18 cellular contexts compared by ENCODE assay signal in genomic region chr7:25615603-25616002, GRCh38.
DNase-seq lines count a peak whose midpoint lies in the region; ATAC-seq and TF ChIP-seq lines count a peak whose summit lies in the region.
"Had no signal": no experiment of that assay in that cellular context is flagged by ENCODE, and none has a peak within 500 bp of the region (broad histone marks: within the 10 kb centered on the region; RNA-seq: fewer than 3 reads in every experiment).

No MANE protein-coding gene starts in this region.

- DNase-seq in NOMO-1 treated with DMSO at 0.1 percent for 48 hours (lab: John Stamatoyannopoulos, UW; ENCODE audit: unreplicated experiment) (peak; percentile 10), NOMO-1 treated with dmso at 0.1 percent for 144 hours (lab: John Stamatoyannopoulos, UW; ENCODE audit: unreplicated experiment) (no peak), NB4 (ENCODE audit: low read depth) (peak; percentile 100), brain microvascular endothelial cell (peak; percentile 37), trophoblast cell (no peak), D341Med (ENCODE audit: low spot score) (no peak)
- no peak for DNase-seq in activated T-cell treated with anti-CD3 and anti-CD28 coated beads, Interleukin-2, amount 50 U/mL, for 1 hour
- DNase-seq: activated naive CD4-positive, alpha-beta T cell treated with anti-CD3 and anti-CD28 coated beads for 36 hours; body of pancreas; KG1; NCI-H146; NCI-H226; nephron progenitor cell; NK-92 treated with Interleukin-12 subunit alpha and Interleukin-12 subunit beta, amount 100 ng/mL, for 24 hours; SHP77 treated with DMSO at 0.1 percent for 48 hours; T-helper 9 cell had no signal

- no peak overlapping the region for H3K18ac ChIP-seq in trophoblast cell (ENCODE audit: low read length)

- H2BK120ac ChIP-seq in trophoblast cell (ENCODE audit: insufficient read depth, low read length, poor library complexity) = no peak overlapping the region

- peak overlapping the region; percentile 48 for H2AFZ ChIP-seq in trophoblast cell (ENCODE audit: insufficient read depth, low read length, poor library complexity)

- H4K91ac ChIP-seq in trophoblast cell (ENCODE audit: low read depth, low read length) = no peak overlapping the region

- no peak overlapping the region for H2BK5ac ChIP-seq in trophoblast cell (ENCODE audit: low read depth, low read length, poor library complexity)

- H3K36me3 ChIP-seq in brain microvascular endothelial cell (replicated peaks) (no peaks in the 10 kb centered on the region), trophoblast cell (ENCODE audit: control insufficient read depth in 1 of 2, insufficient read depth in 2 of 2, low read length in 2 of 2) (no peaks in the 10 kb centered on the region)

- peaks cover 3% of the 10 kb centered on the region for H3K79me1 ChIP-seq in trophoblast cell (ENCODE audit: low read length)

- no peak overlapping the region for H3K4ac ChIP-seq in trophoblast cell (ENCODE audit: low read depth, low read length)

- peaks cover 2% of the 10 kb centered on the region for H3K9me3 ChIP-seq in trophoblast cell (ENCODE audit: insufficient read depth, low read depth, low read length)

- no peak overlapping the region for H3K23ac ChIP-seq in trophoblast cell (ENCODE audit: low read length)

- no CpG with 5 or more reads among the region's 6 CpGs for WGBS in trophoblast cell (ENCODE audit: extremely low coverage, insufficient coverage, insufficient read length)

- no peak overlapping the region for H3K14ac ChIP-seq in trophoblast cell (ENCODE audit: low read length)

- no peak for TF ChIP-seq CTCF in NB4 (IDR thresholded peaks at IDR 0.05; ENCODE audit: low read depth, low read length)
- no peak for TF ChIP-seq CTCF in brain microvascular endothelial cell (IDR thresholded peaks at IDR 0.05; ENCODE audit: low read depth, low read length, missing control alignments)

- in situ Hi-C loops in brain microvascular endothelial cell (cut with HindIII; ENCODE audit: low pct_ligation_motif_present, low sequenced_read_pairs) = no loop called here

- H3K79me2 ChIP-seq in trophoblast cell (ENCODE audit: control insufficient read depth, insufficient read depth, low read length, poor library complexity) = no peaks in the 10 kb centered on the region

- peak overlapping the region; percentile 18 for H4K8ac ChIP-seq in trophoblast cell (ENCODE audit: low read depth, low read length)

- peak overlapping the region; percentile 52 for H2BK12ac ChIP-seq in trophoblast cell (ENCODE audit: low read length)

- no peaks in the 10 kb centered on the region for H3K27me3 ChIP-seq in brain microvascular endothelial cell (replicated peaks)
- H3K27me3 ChIP-seq in trophoblast cell (ENCODE audit: insufficient read depth, low read length) = no peaks in the 10 kb centered on the region
- H3K27me3 ChIP-seq: body of pancreas had no signal

- no peak overlapping the region for H3K9ac ChIP-seq in trophoblast cell (ENCODE audit: low read length)

- TF ChIP-seq POLR2A in NB4 (IDR thresholded peaks at IDR 0.05; ENCODE audit: extremely low read depth, insufficient read length) = no peak

- ATAC-seq in HG03135 (IDR thresholded peaks at IDR 0.05; ENCODE audit: unreplicated experiment) = no peak
- ATAC-seq: body of pancreas had no signal

- no peak overlapping the region for H3K4me2 ChIP-seq in trophoblast cell (ENCODE audit: low read length)

- H3K27ac ChIP-seq in brain microvascular endothelial cell (no peak overlapping the region), trophoblast cell (ENCODE audit: low read depth, low read length) (no peak overlapping the region)
- H3K27ac ChIP-seq: 22Rv1, body of pancreas had no signal

- peak overlapping the region; percentile 45 for H3K4me3 ChIP-seq in NB4 (ENCODE audit: low read depth, low read length)
- no peak overlapping the region for H3K4me3 ChIP-seq in brain microvascular endothelial cell (ENCODE audit: low read depth, low read length)
- no peak overlapping the region for H3K4me3 ChIP-seq in trophoblast cell (ENCODE audit: low read depth, low read length)
- H3K4me3 ChIP-seq: body of pancreas had no signal

- H3K4me1 ChIP-seq in trophoblast cell (ENCODE audit: control insufficient read depth in 1 of 2, insufficient read depth in 2 of 2, low read length in 2 of 2) = no peaks in the 10 kb centered on the region

- no peak overlapping the region for H2AK5ac ChIP-seq in trophoblast cell (ENCODE audit: low read length)

- H4K12ac ChIP-seq in trophoblast cell (ENCODE audit: low read depth, low read length) = no peak overlapping the region

Comparison
In these comparisons a context has a peak if more than half of its experiments do, and no peak if none do; other contexts are left out.
1. DNase-seq: peak in NOMO-1 treated with DMSO at 0.1 percent for 48 hours (single experiment), NB4 (single experiment) and brain microvascular endothelial cell (single experiment); none in NOMO-1 treated with dmso at 0.1 percent for 144 hours (single experiment), trophoblast cell (0 of 2), D341Med (single experiment) and activated T-cell treated with anti-CD3 and anti-CD28 coated beads, Interleukin-2, amount 50 U/mL, for 1 hour (single experiment).